18 cellular contexts compared by ENCODE assay signal in genomic region chr13:40047322-40047771, GRCh38.
DNase-seq lines count a peak whose midpoint lies in the region; ATAC-seq lines count a peak whose summit lies in the region.
"Had no signal": no experiment of that assay in that cellular context is flagged by ENCODE, and none has a peak within 500 bp of the region (broad histone marks: within the 10 kb centered on the region; RNA-seq: fewer than 3 reads in every experiment).

No MANE protein-coding gene starts in this region.

- H3K27me3 Mint-ChIP-seq in activated CD4-positive, alpha-beta T cell treated with anti-CD3 and anti-CD28 coated beads, Interleukin-2, amount 10 ng/mL, durations not matched to agents 24 days and 14 days: peaks cover 22% of the 10 kb centered on the region
- peaks cover 14% of the 10 kb centered on the region for H3K27me3 Mint-ChIP-seq in activated CD4-positive, alpha-beta T cell treated with anti-CD3 and anti-CD28 coated beads, Interleukin-2, amount 10 ng/mL, durations not matched to agents 7 days and 5 days

- H3K36me3 Mint-ChIP-seq in activated CD4-positive, alpha-beta T cell treated with anti-CD3 and anti-CD28 coated beads, Interleukin-2, amount 10 ng/mL, durations not matched to agents 24 days and 14 days (ENCODE audit: low read depth): no peaks in the 10 kb centered on the region
- H3K36me3 Mint-ChIP-seq in activated CD4-positive, alpha-beta T cell treated with anti-CD3 and anti-CD28 coated beads, Interleukin-2, amount 10 ng/mL, durations not matched to agents 7 days and 5 days (ENCODE audit: low read depth): no peaks in the 10 kb centered on the region

- H3K27ac Mint-ChIP-seq in activated CD4-positive, alpha-beta T cell treated with anti-CD3 and anti-CD28 coated beads, Interleukin-2, amount 10 ng/mL, durations not matched to agents 24 days and 14 days: no peak overlapping the region
- H3K27ac Mint-ChIP-seq in activated CD4-positive, alpha-beta T cell treated with anti-CD3 and anti-CD28 coated beads, Interleukin-2, amount 10 ng/mL, durations not matched to agents 7 days and 5 days: no peak overlapping the region
- H3K27ac Mint-ChIP-seq: HFFc6 had no signal

- peak; percentile 92 for ATAC-seq in GM21529 (IDR thresholded peaks at IDR 0.05; ENCODE audit: unreplicated experiment)
- ATAC-seq in HG03066 (IDR thresholded peaks at IDR 0.05; ENCODE audit: low read depth, unreplicated experiment): peak; percentile 92
- ATAC-seq: K562 had no signal

- intact Hi-C loops in activated CD4-positive, alpha-beta T cell treated with anti-CD3 and anti-CD28 coated beads, Interleukin-2, amount 10 ng/mL, durations not matched to agents 24 days and 14 days (cut with micrococcal nuclease): no loop called here

- H3K9me3 Mint-ChIP-seq in activated CD4-positive, alpha-beta T cell treated with anti-CD3 and anti-CD28 coated beads, Interleukin-2, amount 10 ng/mL, durations not matched to agents 24 days and 14 days: peaks cover 4% of the 10 kb centered on the region
- no peaks in the 10 kb centered on the region for H3K9me3 Mint-ChIP-seq in activated CD4-positive, alpha-beta T cell treated with anti-CD3 and anti-CD28 coated beads, Interleukin-2, amount 10 ng/mL, durations not matched to agents 7 days and 5 days
- H3K9me3 Mint-ChIP-seq: HFFc6 had no signal

- peak; percentile 38 for DNase-seq in activated CD4-positive, alpha-beta T cell treated with anti-CD3 and anti-CD28 coated beads, Interleukin-2, amount 10 ng/mL, durations not matched to agents 24 days and 14 days
- no peak for DNase-seq in activated CD4-positive, alpha-beta T cell treated with anti-CD3 and anti-CD28 coated beads, Interleukin-2, amount 10 ng/mL, durations not matched to agents 7 days and 5 days
- DNase-seq in C1 segment of cervical spinal cord (lab: John Stamatoyannopoulos, UW) (no peak), activated gamma-delta T cell treated with Interleukin-2 at 50 U/mL for 16 hours (no peak), GM19238 (ENCODE audit: insufficient read length, low spot score) (no peak), SHP77 (lab: John Stamatoyannopoulos, UW) (no peak)
- DNase-seq: amniotic stem cell; Calu3; colonic mucosa; HFFc6; mesendoderm; NCI-H2029 treated with DMSO at 0.1 percent for 48 hours; occipital lobe; stimulated activated CD4-positive, alpha-beta T cell treated with anti-CD3 and anti-CD28 coated beads, Interleukin-12 subunit alpha, Interleukin-12 subunit beta, amount 100 ng/mL, for 4 hours; thyroid gland had no signal

- CTCF ChIA-PET in activated CD4-positive, alpha-beta T cell treated with anti-CD3 and anti-CD28 coated beads, Interleukin-2, amount 10 ng/mL, durations not matched to agents 7 days and 5 days (lab: Charles Lee): no interaction called here

- H3K4me1 Mint-ChIP-seq in activated CD4-positive, alpha-beta T cell treated with anti-CD3 and anti-CD28 coated beads, Interleukin-2, amount 10 ng/mL, durations not matched to agents 24 days and 14 days: peaks cover 2% of the 10 kb centered on the region
- H3K4me1 Mint-ChIP-seq in activated CD4-positive, alpha-beta T cell treated with anti-CD3 and anti-CD28 coated beads, Interleukin-2, amount 10 ng/mL, durations not matched to agents 7 days and 5 days: no peaks in the 10 kb centered on the region

- POLR2A ChIA-PET in activated CD4-positive, alpha-beta T cell treated with anti-CD3 and anti-CD28 coated beads, Interleukin-2, amount 10 ng/mL, durations not matched to agents 7 days and 5 days (lab: Charles Lee): no interaction called here

- no peak overlapping the region for H3K4me3 Mint-ChIP-seq in activated CD4-positive, alpha-beta T cell treated with anti-CD3 and anti-CD28 coated beads, Interleukin-2, amount 10 ng/mL, durations not matched to agents 24 days and 14 days
- H3K4me3 Mint-ChIP-seq in activated CD4-positive, alpha-beta T cell treated with anti-CD3 and anti-CD28 coated beads, Interleukin-2, amount 10 ng/mL, durations not matched to agents 7 days and 5 days: no peak overlapping the region
- H3K4me3 Mint-ChIP-seq: HFFc6 had no signal
